ENCODE assay signal across 28 cellular contexts in the genomic region with DNA sequence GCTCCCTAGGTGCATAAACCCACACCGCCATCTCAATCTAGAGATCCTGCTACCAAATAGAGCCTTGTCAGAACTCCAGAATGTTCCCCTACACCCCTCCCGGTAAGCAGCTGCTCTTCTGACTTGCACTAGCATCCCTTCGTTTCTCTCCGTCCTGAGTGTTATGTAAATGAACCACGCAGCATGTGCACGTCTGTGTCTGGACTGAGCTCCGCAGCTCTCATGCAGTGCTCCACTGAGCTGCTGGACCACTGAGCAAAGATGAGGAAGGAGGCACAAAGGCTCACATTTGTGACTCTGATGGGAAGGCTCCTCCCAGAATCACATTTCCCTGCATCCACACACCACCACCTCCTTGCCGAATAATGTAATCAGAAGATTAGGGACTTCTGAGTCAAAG.
"Had no signal": no experiment of that assay in that cellular context is flagged by ENCODE, and none has a peak within 500 bp of the region (broad histone marks: within the 10 kb centered on the region; RNA-seq: fewer than 3 reads in every experiment).

No MANE protein-coding gene starts in this region.

- DNase-seq: activated B cell treated with CpG ODN at 0.5 μM for 24 hours; activated CD4-positive, alpha-beta T cell treated with anti-CD3 and anti-CD28 coated beads for 1 hour; activated CD4-positive, alpha-beta T cell treated with anti-CD3 and anti-CD28 coated beads, Interleukin-2, amount 10 ng/mL, durations not matched to agents 24 days and 14 days; activated CD4-positive, alpha-beta T cell treated with anti-CD3 and anti-CD28 coated beads, Interleukin-2, amount 50 U/mL, for 48 hours; activated CD8-positive, alpha-beta memory T cell treated with anti-CD3 and anti-CD28 coated beads, Interleukin-2, amount 10 ng/mL, durations not matched to agents 7 days and 5 days; activated effector memory CD4-positive, alpha-beta T cell treated with Interleukin-2 at 50 U/mL for 16 hours; activated naive CD4-positive, alpha-beta T cell; activated naive CD8-positive, alpha-beta T cell treated with anti-CD3 and anti-CD28 coated beads, Interleukin-2, amount 50 U/mL, for 24 hours; activated T-cell treated with anti-CD3 and anti-CD28 coated beads, Interleukin-2, amount 50 U/mL, for 24 hours; amniotic stem cell; brain microvascular endothelial cell; KG1; NCI-H1092; NCI-H1930; NCI-H2107; NCI-H2171 treated with DMSO at 0.1 percent for 48 hours; NCI-H510A treated with DMSO at 0.1 percent for 48 hours; NCI-H69; Peyer's patch; Right ventricle myocardium superior; SJCRH30; SW 1271 had no signal

- ATAC-seq: activated CD8-positive, alpha-beta memory T cell treated with anti-CD3 and anti-CD28 coated beads, Interleukin-2, amount 10 ng/mL, durations not matched to agents 7 days and 5 days; activated naive CD8-positive, alpha-beta T cell treated with anti-CD3 and anti-CD28 coated beads, Interleukin-2, amount 50 U/mL, for 24 hours; SK-N-SH treated with all-trans-retinoic acid at 6 μM for 48 hours had no signal

- H3K4me3 ChIP-seq: cardiac muscle cell, Peyer's patch, SJCRH30 had no signal

- H3K36me3 Mint-ChIP-seq: activated CD8-positive, alpha-beta memory T cell treated with anti-CD3 and anti-CD28 coated beads, Interleukin-2, amount 10 ng/mL, durations not matched to agents 7 days and 5 days; activated naive CD4-positive, alpha-beta T cell treated with anti-CD3 and anti-CD28 coated beads, Interleukin-2, amount 50 U/mL, for 24 hours had no signal

- H3K27ac ChIP-seq: brain microvascular endothelial cell, cardiac muscle cell, Peyer's patch, RWPE1, SJCRH30 had no signal

- H3K4me3 Mint-ChIP-seq: activated B cell treated with CpG ODN at 0.5 μM for 24 hours; activated CD4-positive, alpha-beta T cell treated with anti-CD3 and anti-CD28 coated beads, Interleukin-2, amount 10 ng/mL, durations not matched to agents 24 days and 14 days; activated CD8-positive, alpha-beta memory T cell treated with anti-CD3 and anti-CD28 coated beads, Interleukin-2, amount 10 ng/mL, durations not matched to agents 7 days and 5 days; activated naive CD4-positive, alpha-beta T cell treated with anti-CD3 and anti-CD28 coated beads, Interleukin-2, amount 50 U/mL, for 24 hours; activated naive CD8-positive, alpha-beta T cell treated with anti-CD3 and anti-CD28 coated beads, Interleukin-2, amount 50 U/mL, for 24 hours; activated T-cell treated with anti-CD3 and anti-CD28 coated beads, Interleukin-2, amount 50 U/mL, for 24 hours; activated T-helper 1 cell treated with anti-CD3 and anti-CD28 coated beads, Interleukin-12 subunit alpha, Interleukin-12 subunit beta, Interleukin-2, Interleukin-4 antibody, amounts not matched to agents 30 ng/mL and 10 ng/mL and 1 ng/mL, durations not matched to agents 14 hours and 24 hours and 36 hours had no signal

- FAIRE-seq: astrocyte had no signal

- H3K9me3 Mint-ChIP-seq: activated B cell treated with CpG ODN at 0.5 μM for 24 hours; activated CD4-positive, alpha-beta T cell treated with anti-CD3 and anti-CD28 coated beads, Interleukin-2, amount 10 ng/mL, durations not matched to agents 24 days and 14 days; activated naive CD4-positive, alpha-beta T cell treated with anti-CD3 and anti-CD28 coated beads, Interleukin-2, amount 50 U/mL, for 24 hours; activated naive CD8-positive, alpha-beta T cell treated with anti-CD3 and anti-CD28 coated beads, Interleukin-2, amount 50 U/mL, for 24 hours; activated T-cell treated with anti-CD3 and anti-CD28 coated beads, Interleukin-2, amount 50 U/mL, for 24 hours; activated T-helper 1 cell treated with anti-CD3 and anti-CD28 coated beads, Interleukin-12 subunit alpha, Interleukin-12 subunit beta, Interleukin-2, Interleukin-4 antibody, amounts not matched to agents 30 ng/mL and 10 ng/mL and 1 ng/mL, durations not matched to agents 14 hours and 24 hours and 36 hours had no signal

- H3K4me1 Mint-ChIP-seq: activated B cell treated with CpG ODN at 0.5 μM for 24 hours; activated CD4-positive, alpha-beta T cell treated with anti-CD3 and anti-CD28 coated beads, Interleukin-2, amount 10 ng/mL, durations not matched to agents 24 days and 14 days; activated CD8-positive, alpha-beta memory T cell treated with anti-CD3 and anti-CD28 coated beads, Interleukin-2, amount 10 ng/mL, durations not matched to agents 7 days and 5 days; activated naive CD4-positive, alpha-beta T cell treated with anti-CD3 and anti-CD28 coated beads, Interleukin-2, amount 50 U/mL, for 24 hours; activated naive CD8-positive, alpha-beta T cell treated with anti-CD3 and anti-CD28 coated beads, Interleukin-2, amount 50 U/mL, for 24 hours had no signal

- H3K27me3 ChIP-seq: brain microvascular endothelial cell, cardiac muscle cell, Peyer's patch had no signal

- H3K4me1 ChIP-seq: Peyer's patch, SJCRH30 had no signal

- H3K27ac Mint-ChIP-seq: activated B cell treated with CpG ODN at 0.5 μM for 24 hours; activated CD4-positive, alpha-beta T cell treated with anti-CD3 and anti-CD28 coated beads, Interleukin-2, amount 10 ng/mL, durations not matched to agents 24 days and 14 days; activated CD8-positive, alpha-beta memory T cell treated with anti-CD3 and anti-CD28 coated beads, Interleukin-2, amount 10 ng/mL, durations not matched to agents 7 days and 5 days; activated naive CD4-positive, alpha-beta T cell treated with anti-CD3 and anti-CD28 coated beads, Interleukin-2, amount 50 U/mL, for 24 hours; activated naive CD8-positive, alpha-beta T cell treated with anti-CD3 and anti-CD28 coated beads, Interleukin-2, amount 50 U/mL, for 24 hours; activated T-cell treated with anti-CD3 and anti-CD28 coated beads, Interleukin-2, amount 50 U/mL, for 24 hours; activated T-helper 1 cell treated with anti-CD3 and anti-CD28 coated beads, Interleukin-12 subunit alpha, Interleukin-12 subunit beta, Interleukin-2, Interleukin-4 antibody, amounts not matched to agents 30 ng/mL and 10 ng/mL and 1 ng/mL, durations not matched to agents 14 hours and 24 hours and 36 hours had no signal

- H3K9me3 ChIP-seq: SJCRH30 had no signal

- H3K36me3 ChIP-seq: brain microvascular endothelial cell, cardiac muscle cell, Peyer's patch, SJCRH30 had no signal

- H3K27me3 Mint-ChIP-seq: activated B cell treated with CpG ODN at 0.5 μM for 24 hours; activated CD4-positive, alpha-beta T cell treated with anti-CD3 and anti-CD28 coated beads, Interleukin-2, amount 10 ng/mL, durations not matched to agents 24 days and 14 days; activated CD8-positive, alpha-beta memory T cell treated with anti-CD3 and anti-CD28 coated beads, Interleukin-2, amount 10 ng/mL, durations not matched to agents 7 days and 5 days had no signal
